ENCODE assay signal across 24 cellular contexts in genomic region chr3:169440926-169441325, GRCh38.
"Had no signal": no experiment of that assay in that cellular context is flagged by ENCODE, and none has a peak within 500 bp of the region (broad histone marks: within the 10 kb centered on the region; RNA-seq: fewer than 3 reads in every experiment).

No MANE protein-coding gene starts in this region.

- H3K36me3 ChIP-seq: colonic mucosa, esophagus muscularis mucosa, esophagus squamous epithelium, gastrocnemius medialis, gastroesophageal sphincter, heart left ventricle, heart right ventricle had no signal

- H3K4me3 ChIP-seq: colonic mucosa, coronary artery, dorsolateral prefrontal cortex, esophagus muscularis mucosa, esophagus squamous epithelium, gastrocnemius medialis, gastroesophageal sphincter, heart left ventricle, heart right ventricle had no signal

- H3K4me1 ChIP-seq: colonic mucosa, esophagus muscularis mucosa, esophagus squamous epithelium, foreskin keratinocyte, gastrocnemius medialis, gastroesophageal sphincter, heart left ventricle, heart right ventricle had no signal

- H3K9me3 ChIP-seq: colonic mucosa, esophagus muscularis mucosa, esophagus squamous epithelium, gastrocnemius medialis, gastroesophageal sphincter had no signal

- H3K27me3 ChIP-seq: colonic mucosa, esophagus muscularis mucosa, esophagus squamous epithelium, foreskin keratinocyte, gastrocnemius medialis, gastroesophageal sphincter, heart left ventricle, heart right ventricle had no signal

- H3K27ac ChIP-seq: colonic mucosa, coronary artery, dorsolateral prefrontal cortex, epithelial cell of prostate, esophagus muscularis mucosa, esophagus squamous epithelium, foreskin keratinocyte, gastrocnemius medialis, gastroesophageal sphincter, heart left ventricle, heart right ventricle had no signal

- DNase-seq: colonic mucosa; cortex of kidney; dermis blood vessel endothelial cell; dorsolateral prefrontal cortex; effector CD4-positive, alpha-beta T cell; effector CD8-positive, alpha-beta T cell; effector memory CD4-positive, alpha-beta T cell; effector memory CD8-positive, alpha-beta T cell; endodermal cell; erythroblast; esophagus squamous epithelium; foreskin fibroblast; foreskin keratinocyte; foreskin melanocyte; gastrocnemius medialis; glutamatergic neuron; head of caudate nucleus; heart left ventricle; heart right ventricle had no signal

- ATAC-seq: effector memory CD8-positive, alpha-beta T cell; esophagus mucosa; foreskin keratinocyte; gastrocnemius medialis; gastroesophageal sphincter; heart left ventricle; heart right ventricle had no signal
